ENCODE assay signal across 29 cellular contexts in the genomic region with DNA sequence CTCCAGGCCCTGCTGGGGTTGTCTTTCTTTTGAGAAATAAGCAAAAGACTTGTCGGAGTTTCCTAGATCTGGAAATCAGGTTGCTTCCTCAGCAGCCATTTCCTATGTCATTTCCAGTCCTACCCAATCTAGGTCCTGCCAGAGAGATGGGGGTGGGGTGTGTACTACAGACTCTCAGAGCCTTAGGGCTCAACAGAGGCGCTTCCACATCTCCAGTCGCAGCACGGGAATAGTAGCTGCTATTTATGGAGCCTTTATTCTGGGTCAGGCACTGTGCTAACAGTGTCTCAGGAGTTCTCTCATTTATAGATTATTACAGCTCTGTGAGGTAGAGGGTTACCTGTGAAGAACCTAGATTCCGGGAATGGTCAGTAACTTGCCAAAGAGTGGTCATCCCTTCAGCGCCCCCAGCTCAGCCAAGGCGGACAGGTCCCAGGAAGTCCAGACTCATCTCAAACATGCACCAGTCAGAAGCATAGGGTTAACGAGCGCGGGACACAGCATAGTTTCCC. TPM values are rescaled to one million over a fixed set of nuclear protein-coding genes. Genes with fewer than 3 reads are reported as not detected.
"Had no signal": no experiment of that assay in that cellular context is flagged by ENCODE, and none has a peak within 500 bp of the region (broad histone marks: within the 10 kb centered on the region; RNA-seq: fewer than 3 reads in every experiment).

No MANE protein-coding gene starts in this region.

- H3K4me2 ChIP-seq: KMS-11 had no signal

- H3K9ac ChIP-seq: KMS-11 had no signal

- H3K36me3 ChIP-seq: adrenal gland had no signal

- DNase-seq: activated B cell treated with CpG ODN at 0.5 μM for 24 hours; activated CD4-positive, alpha-beta memory T cell treated with anti-CD3 and anti-CD28 coated beads for 36 hours; activated CD4-positive, alpha-beta T cell treated with anti-CD3 and anti-CD28 coated beads for 4 hours; activated CD4-positive, alpha-beta T cell treated with anti-CD3 and anti-CD28 coated beads, Interleukin-2, amount 50 U/mL, for 1 hour; activated CD4-positive, CD25-positive, alpha-beta regulatory T cell treated with anti-CD3 and anti-CD28 coated beads, Interleukin-2, amount 50 U/mL, for 72 hours; activated CD8-positive, alpha-beta memory T cell treated with anti-CD3 and anti-CD28 coated beads, Interleukin-2, amount 50 U/mL, for 4 hours; activated gamma-delta T cell treated with Interleukin-2 at 50 U/mL for 16 hours; activated naive CD4-positive, alpha-beta T cell treated with anti-CD3 and anti-CD28 coated beads for 36 hours; activated T-cell treated with anti-CD3 and anti-CD28 coated beads for 4 hours; activated T-cell treated with anti-CD3 and anti-CD28 coated beads, Interleukin-2, amount 50 U/mL, for 4 hours; body of pancreas; MM.1S; MV-4-11; NCI-H1092; NCI-H1436 treated with DMSO at 0.1 percent for 48 hours; NCI-H1694 treated with DMSO at 0.1 percent for 48 hours; NCI-H2029; NCI-H345; NCI-H524 treated with DMSO at 0.1 percent for 48 hours; SW 1271; T-helper 1 cell; T-helper 2 cell; T-helper 9 cell had no signal

- H3K27ac ChIP-seq: adrenal gland, body of pancreas, KMS-11, VCaP had no signal

- H3K4me3 ChIP-seq: adrenal gland, body of pancreas had no signal

- ATAC-seq: activated naive CD4-positive, alpha-beta T cell treated with anti-CD3 and anti-CD28 coated beads, Interleukin-2, amount 50 U/mL, for 72 hours; activated T-cell treated with anti-CD3 and anti-CD28 coated beads, Interleukin-2, amount 50 U/mL, for 4 hours; body of pancreas; Panc1 had no signal

- H3K27me3 ChIP-seq: adrenal gland, body of pancreas had no signal

- H3K4me1 ChIP-seq: adrenal gland, body of pancreas had no signal

- FAIRE-seq: astrocyte had no signal

- H3K9me3 ChIP-seq: adrenal gland, body of pancreas had no signal

RNA-seq across cellular contexts. Expression of a gene that starts 21.9 kb away (rescaled TPM):
- total RNA-seq: activated B cell treated with CpG ODN at 0.5 μM for 24 hours had no signal
